8 cellular contexts compared by ENCODE assay signal in the genomic region with DNA sequence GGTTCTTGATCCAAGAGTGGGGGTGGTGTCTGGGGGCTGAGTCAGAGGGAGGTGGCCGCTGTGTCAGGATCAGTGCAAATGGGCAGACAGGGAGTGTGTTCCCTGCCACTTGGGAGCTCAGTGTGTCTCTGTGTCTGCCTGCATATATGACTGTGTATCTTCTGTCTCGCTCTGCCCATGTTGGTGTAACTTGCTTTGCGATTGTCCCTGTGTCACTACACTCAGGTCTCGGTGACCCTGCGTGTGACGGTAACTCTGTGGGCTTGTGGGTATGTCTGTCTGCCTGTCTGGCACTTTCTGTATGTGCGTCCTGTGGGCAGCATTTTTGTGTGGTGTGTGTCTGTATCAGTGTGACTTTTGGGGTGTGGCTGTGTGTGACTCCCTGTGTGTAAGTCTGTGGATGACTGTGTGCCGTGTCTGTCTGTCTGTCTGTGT. TPM values are rescaled to one million over a fixed set of nuclear protein-coding genes. Genes with fewer than 3 reads are reported as not detected.
DNase-seq lines count a peak whose midpoint lies in the region; ATAC-seq and TF ChIP-seq lines count a peak whose summit lies in the region.
"Had no signal": no experiment of that assay in that cellular context is flagged by ENCODE, and none has a peak within 500 bp of the region (broad histone marks: within the 10 kb centered on the region; RNA-seq: fewer than 3 reads in every experiment).

No MANE protein-coding gene starts in this region.

- H3K4me3 ChIP-seq in GM23248 (no peak overlapping the region), WERI-Rb-1 (ENCODE audit: low read depth, low read length) (peak overlapping the region; percentile 29; the same call in 1 of the 2 replicates)
- H3K4me3 ChIP-seq: heart left ventricle had no signal

- H3K9me3 ChIP-seq in GM23248 (ENCODE audit: low read depth) (no peaks in the 10 kb centered on the region), WERI-Rb-1 (ENCODE audit: severe bottlenecking) (no peaks in the 10 kb centered on the region)
- H3K9me3 ChIP-seq: heart left ventricle had no signal

- H3K27me3 Mint-ChIP-seq in nephron progenitor cell (ENCODE audit: low read depth, poor library complexity), result peaks cover 8% of the 10 kb centered on the region

- no peaks in the 10 kb centered on the region for H3K9me3 Mint-ChIP-seq in nephron progenitor cell

- peak overlapping the region; percentile 49 for H3K4me3 Mint-ChIP-seq in nephron progenitor cell

- no peaks in the 10 kb centered on the region for H4K20me1 ChIP-seq in GM23248 (ENCODE audit: insufficient read depth)

- H3K4me1 Mint-ChIP-seq in nephron progenitor cell, result peaks cover 57% of the 10 kb centered on the region

- in situ Hi-C loops in GM23248 (cut with MboI), result no loop called here

- no peaks in the 10 kb centered on the region for H3F3A ChIP-seq in GM23248 (ENCODE audit: insufficient read depth)

- peak overlapping the region; percentile 15 for H3K27ac Mint-ChIP-seq in nephron progenitor cell
- H3K27ac Mint-ChIP-seq: brain had no signal

- TF ChIP-seq CTCF in WERI-Rb-1 (IDR thresholded peaks at IDR 0.05; ENCODE audit: low read depth, low read length), result no peak
- TF ChIP-seq CTCF in nephron progenitor cell (IDR thresholded peaks at IDR 0.05), result no peak

- no peaks in the 10 kb centered on the region for H3K79me2 ChIP-seq in GM23248 (ENCODE audit: insufficient read depth)

- H3K36me3 Mint-ChIP-seq in nephron progenitor cell (ENCODE audit: low read depth), result no peaks in the 10 kb centered on the region

- peak overlapping the region; percentile 25; the same call in 1 of the 2 replicates for H2AFZ ChIP-seq in GM23248

- H3K27ac ChIP-seq in GM23248 (no peak overlapping the region), WERI-Rb-1 (peak overlapping the region; percentile 60)
- H3K27ac ChIP-seq: heart left ventricle had no signal

- peak overlapping the region; percentile 36 for H3K4me2 ChIP-seq in GM23248 (ENCODE audit: unreplicated experiment)

- WGBS in GM23248 (ENCODE audit: low coverage in 1 of 2, low lambda C conversion rate in 2 of 2, missing lambda C conversion rate in 2 of 2), 2 experiments, result 42 to 44% methylated on average over 8 of the region's 8 CpGs

- H3K27me3 ChIP-seq in GM23248 (replicated peaks; ENCODE audit: insufficient read depth) (peaks cover 25% of the 10 kb centered on the region), WERI-Rb-1 (ENCODE audit: insufficient read depth, low read depth, severe bottlenecking) (no peaks in the 10 kb centered on the region)

- H3K9me2 ChIP-seq in GM23248 (ENCODE audit: insufficient read depth), result no peaks in the 10 kb centered on the region

- H3K4me1 ChIP-seq in GM23248 (ENCODE audit: insufficient read depth), result peaks cover 7% of the 10 kb centered on the region

- H3K36me3 ChIP-seq in GM23248 (ENCODE audit: low read depth) (no peaks in the 10 kb centered on the region), WERI-Rb-1 (no peaks in the 10 kb centered on the region)
- H3K36me3 ChIP-seq: heart left ventricle had no signal

- ATAC-seq in GM21367 (IDR thresholded peaks at IDR 0.05; ENCODE audit: unreplicated experiment), result no peak
- ATAC-seq: heart left ventricle had no signal

- peak overlapping the region; percentile 18; the same call in 1 of the 2 replicates for H3K9ac ChIP-seq in GM23248

- DNase-seq in GM23248, result peak; percentile 75
- DNase-seq in WERI-Rb-1, result no peak
- no peak for DNase-seq in nephron progenitor cell
- DNase-seq in NCI-H1092 (lab: John Stamatoyannopoulos, UW), result no peak
- DNase-seq: heart left ventricle, T-helper 9 cell had no signal

RNA-seq across cellular contexts. Expression of a gene that starts 8.2 kb away (rescaled TPM):
- total RNA-seq in GM23248 (2014; rRNA removed; shearing (Covaris generic)), result not detected in 2 replicates
- polyA plus RNA-seq in GM23248 (2016; fragmentation: Nextera tagmentation; extraction: Ambion mirVana), result not detected in 2 replicates
- polyA plus RNA-seq: heart left ventricle had no signal

RNA-seq across cellular contexts. Expression of a gene that starts 22.7 kb away (rescaled TPM):
- total RNA-seq in GM23248 (2014; rRNA removed; shearing (Covaris generic)), result 294 and 405 TPM in 2 replicates
- 470 and 473 TPM in 2 replicates for polyA plus RNA-seq in GM23248 (2016; fragmentation: Nextera tagmentation; extraction: Ambion mirVana)

RNA-seq across cellular contexts. Expression of a gene that starts 53.4 kb away (rescaled TPM):
- total RNA-seq in GM23248 (2014; rRNA removed; shearing (Covaris generic)), result 44.6 and 46.2 TPM in 2 replicates
- polyA plus RNA-seq in GM23248 (2016; fragmentation: Nextera tagmentation; extraction: Ambion mirVana), result 44.3 and 49.6 TPM in 2 replicates

RNA-seq across cellular contexts. Expression of a gene that starts 57.6 kb away (rescaled TPM):
- total RNA-seq in GM23248 (2014; rRNA removed; shearing (Covaris generic)), result 0.11 and 0.63 TPM in 2 replicates
- polyA plus RNA-seq in GM23248 (2016; fragmentation: Nextera tagmentation; extraction: Ambion mirVana), result 0.34 and 0.36 TPM in 2 replicates

RNA-seq across cellular contexts. Expression of a gene that starts 59.4 kb away (rescaled TPM):
- not detected in 2 replicates for total RNA-seq in GM23248 (2014; rRNA removed; shearing (Covaris generic))
- polyA plus RNA-seq in GM23248 (2016; fragmentation: Nextera tagmentation; extraction: Ambion mirVana), result 0.49 TPM in 1 of 2 replicates, not detected in the other
